ENCODE assay signal across 1 cellular context in genomic region chr5:102099766-102100331, GRCh38.
TF ChIP-seq lines count a peak whose summit lies in the region.

No MANE protein-coding gene starts in this region.

TF ChIP-seq in HepG2, 621 proteins besides CTCF, POLR2A, EP300 and RAD21 (continued from another document and continues in another):
- TF ChIP-seq HMGXB4 (CRISPR knock-in tag; IDR thresholded peaks at IDR 0.05; ENCODE audit: borderline replicate concordance in 1 of 2, low read depth in 1 of 2): peak in 1 of 2 experiments; percentile 35; a peak in 1 of 4 replicates
- TF ChIP-seq RERE (CRISPR knock-in tag; IDR thresholded peaks at IDR 0.05; ENCODE audit: low read depth): peak; percentile 80
- no peak for TF ChIP-seq FOXP1 (IDR thresholded peaks at IDR 0.05)
- TF ChIP-seq FOXP1 (CRISPR knock-in tag; IDR thresholded peaks at IDR 0.05): peak; percentile 77
- TF ChIP-seq UBTF (CRISPR knock-in tag; IDR thresholded peaks at IDR 0.05): peak; percentile 43; the same call in 1 of the 2 replicates
- 0 out of 2 replicates have a peak, but pooled peaks have one; percentile 20 for TF ChIP-seq ZNF780A (CRISPR knock-in tag; IDR thresholded peaks at IDR 0.05)
- TF ChIP-seq ZNF350 (CRISPR knock-in tag; IDR thresholded peaks at IDR 0.05; ENCODE audit: borderline replicate concordance, low read depth): peak; percentile 91; the same call in 1 of the 2 replicates
- TF ChIP-seq MED13 (CRISPR knock-in tag; IDR thresholded peaks at IDR 0.05): no peak
- peak; percentile 79 for TF ChIP-seq HINFP (CRISPR knock-in tag; IDR thresholded peaks at IDR 0.05; ENCODE audit: low read depth)
- peak; percentile 96 for TF ChIP-seq HDAC2 (CRISPR knock-in tag; IDR thresholded peaks at IDR 0.05)
- peak; percentile 56; the same call in 1 of the 2 replicates for TF ChIP-seq MIXL1 (CRISPR knock-in tag; IDR thresholded peaks at IDR 0.05)
- TF ChIP-seq SOX6 (IDR thresholded peaks at IDR 0.05): no peak
- TF ChIP-seq SOX6 (CRISPR knock-in tag; IDR thresholded peaks at IDR 0.05): peak; percentile 96
- TF ChIP-seq IKZF5 (CRISPR knock-in tag; IDR thresholded peaks at IDR 0.05): peak; percentile 93
- TF ChIP-seq MEIS2 (CRISPR knock-in tag; IDR thresholded peaks at IDR 0.05): peak; percentile 67; the same call in 1 of the 2 replicates
- TF ChIP-seq FOXP4 (CRISPR knock-in tag; IDR thresholded peaks at IDR 0.05): peak; percentile 83
- TF ChIP-seq NR2F2 (IDR thresholded peaks at IDR 0.05; ENCODE audit: borderline replicate concordance, low read depth): peak; percentile 94
- TF ChIP-seq ARID5B (CRISPR knock-in tag; IDR thresholded peaks at IDR 0.05): peak; percentile 99
- peak; percentile 64; the same call in 1 of the 2 replicates for TF ChIP-seq ZNF574 (CRISPR knock-in tag; IDR thresholded peaks at IDR 0.05)
- TF ChIP-seq THAP9 (CRISPR knock-in tag; IDR thresholded peaks at IDR 0.05; ENCODE audit: borderline replicate concordance): peak; percentile 29; the same call in 1 of the 2 replicates
- peak; percentile 67; the same call in 1 of the 2 replicates for TF ChIP-seq ZNF747 (CRISPR knock-in tag; IDR thresholded peaks at IDR 0.05; ENCODE audit: borderline replicate concordance)
- peak; percentile 27; the same call in 1 of the 2 replicates for TF ChIP-seq ZC3H13 (CRISPR knock-in tag; IDR thresholded peaks at IDR 0.05)
- peak; percentile 43; the same call in 1 of the 2 replicates for TF ChIP-seq HNF4G (IDR thresholded peaks at IDR 0.05; ENCODE audit: borderline replicate concordance, low read depth, low read length)
- peak; percentile 57; the same call in 1 of the 2 replicates for TF ChIP-seq HNF4G (CRISPR knock-in tag; IDR thresholded peaks at IDR 0.05; ENCODE audit: borderline replicate concordance, low read depth)
